ENCODE assay signal across 7 cellular contexts in genomic region chr19:40424637-40425449, GRCh38. TPM values are rescaled to one million over a fixed set of nuclear protein-coding genes. Genes with fewer than 3 reads are reported as not detected.
A peak's percentile ranks its signal among the peaks of the same experiment; 100 is the strongest.
DNase-seq lines count a peak whose midpoint lies in the region; ATAC-seq and TF ChIP-seq lines count a peak whose summit lies in the region.

No MANE protein-coding gene starts in this region.

- H3K27ac ChIP-seq in Panc1 (ENCODE audit: low read length), result peak overlapping the region; percentile 94
- H3K27ac ChIP-seq in ectodermal cell (ENCODE audit: insufficient read depth, low read depth, low read length, poor library complexity, severe bottlenecking), result peak overlapping the region; percentile 95
- H3K27ac ChIP-seq in mucosa of rectum (ENCODE audit: low read depth in 2 of 2, low read length in 2 of 2), result peak overlapping the region; percentile 95 to 98

- H3K27me3 ChIP-seq in Panc1 (ENCODE audit: control insufficient read depth, insufficient read depth, low read length) (no peaks in the 10 kb centered on the region), ectodermal cell (ENCODE audit: control insufficient read depth, insufficient read depth, low read length, poor library complexity, severe bottlenecking) (no peaks in the 10 kb centered on the region), mucosa of rectum (ENCODE audit: control insufficient read depth in 2 of 2, insufficient read depth in 2 of 2, low read length in 2 of 2) (no peaks in the 10 kb centered on the region)

- H3K9me3 ChIP-seq in Panc1 (ENCODE audit: control insufficient read depth, insufficient read depth, low read depth, low read length), result no peaks in the 10 kb centered on the region
- no peaks in the 10 kb centered on the region for H3K9me3 ChIP-seq in ectodermal cell (ENCODE audit: control insufficient read depth, low read length)
- H3K9me3 ChIP-seq in mucosa of rectum (ENCODE audit: control insufficient read depth in 2 of 2, low read length in 2 of 2), result no peaks in the 10 kb centered on the region

- peak overlapping the region; percentile 79 to 88 for H3K9ac ChIP-seq in mucosa of rectum (ENCODE audit: low read depth in 1 of 2, low read length in 2 of 2)

- H3K36me3 ChIP-seq in Panc1 (ENCODE audit: control insufficient read depth, insufficient read depth, low read length), result peaks cover 4% of the 10 kb centered on the region; the same call in 1 of the 2 replicates
- H3K36me3 ChIP-seq in ectodermal cell (ENCODE audit: control insufficient read depth, insufficient read depth, low read length), result no peaks in the 10 kb centered on the region
- peaks cover 8 to 12% of the 10 kb centered on the region in 2 donors for H3K36me3 ChIP-seq in mucosa of rectum (ENCODE audit: control insufficient read depth in 2 of 2, insufficient read depth in 2 of 2, low read length in 2 of 2)

- POLR2A ChIA-PET in Panc1 (lab: Charles Lee), result no interaction called here

- no TSS peak for BruUV-seq in Panc1 (replicated peaks; lab: Mats Ljungman, UMichigan)

- no peak for DNase-seq in Panc1 (ENCODE audit: low read depth, low spot score)
- DNase-seq in DMS79 treated with DMSO at 0.1 percent for 48 hours (lab: John Stamatoyannopoulos, UW), result no peak
- DNase-seq in NCI-H526 (lab: John Stamatoyannopoulos, UW), result no peak

- in situ Hi-C loops in Panc1 (cut with HindIII; ENCODE audit: low pct_unique_long_range_greater_than_20kb, low sequenced_read_pairs), result no loop called here

- 2% methylated on average over 28 of the region's 28 CpGs for WGBS in ectodermal cell, 2 experiments

- intact Hi-C loops in Panc1 (cut with micrococcal nuclease; ENCODE audit: unreplicated experiment), result no loop called here

- peaks cover 24% of the 10 kb centered on the region for H3K4me1 ChIP-seq in Panc1 (ENCODE audit: control insufficient read depth, insufficient read depth, low read length)
- peaks cover 13% of the 10 kb centered on the region for H3K4me1 ChIP-seq in ectodermal cell (ENCODE audit: control insufficient read depth, insufficient read depth, low read length)
- H3K4me1 ChIP-seq in mucosa of rectum (ENCODE audit: control insufficient read depth in 2 of 2, insufficient read depth in 2 of 2, low read length in 2 of 2), result peaks cover 15 to 22% of the 10 kb centered on the region in 2 donors

- CTCF ChIA-PET in Panc1 (lab: Charles Lee), result no interaction called here

- ATAC-seq in GM19351 (IDR thresholded peaks at IDR 0.05; ENCODE audit: unreplicated experiment), result peak; percentile 6
- ATAC-seq in Panc1, result no peak
- no peak for ATAC-seq in HG02610 (IDR thresholded peaks at IDR 0.05; ENCODE audit: unreplicated experiment)

- H3K4me3 ChIP-seq in Panc1 (ENCODE audit: low read depth in 2 of 2, low read length in 2 of 2) (peak overlapping the region; percentile 85 to 93), ectodermal cell (ENCODE audit: insufficient read depth, low read depth, low read length) (peak overlapping the region; percentile 67), mucosa of rectum (ENCODE audit: low read length in 2 of 2) (peak overlapping the region; percentile 65 to 95)

- no peak; the same call in 1 of the 2 replicates for TF ChIP-seq CTCF in Panc1 (IDR thresholded peaks at IDR 0.05)

RNA-seq across cellular contexts. Expression of gene SERTAD1, which starts 0.9 kb away (rescaled TPM):
- 13.4 TPM for total RNA-seq in Panc1 (2021; ENCODE audit: unreplicated experiment)
- polyA plus RNA-seq in Panc1 (2012; ENCODE audit: insufficient read length), result 13.7 TPM
- 5.3 TPM for polyA plus RNA-seq in ectodermal cell (2013, experiment 1 of 4)
- 4.8 TPM for polyA plus RNA-seq in ectodermal cell (2013, experiment 2 of 4)
- 5.5 TPM for polyA plus RNA-seq in ectodermal cell (2013, experiment 3 of 4)
- polyA plus RNA-seq in ectodermal cell (2013, experiment 4 of 4), result 4.9 TPM

RNA-seq across cellular contexts. Expression of gene PRX, which starts 11.7 kb away (rescaled TPM):
- total RNA-seq in Panc1 (2021; ENCODE audit: unreplicated experiment), result 3.4 TPM
- 4.0 TPM for polyA plus RNA-seq in Panc1 (2012; ENCODE audit: insufficient read length)
- 6.3 TPM for polyA plus RNA-seq in ectodermal cell (2013, experiment 1 of 4)
- 5.5 TPM for polyA plus RNA-seq in ectodermal cell (2013, experiment 2 of 4)
- 5.7 TPM for polyA plus RNA-seq in ectodermal cell (2013, experiment 3 of 4)
- 5.8 TPM for polyA plus RNA-seq in ectodermal cell (2013, experiment 4 of 4)

RNA-seq across cellular contexts. Expression of gene SERTAD3, which starts 19.3 kb away (rescaled TPM):
- total RNA-seq in Panc1 (2021; ENCODE audit: unreplicated experiment), result 35.7 TPM
- polyA plus RNA-seq in Panc1 (2012; ENCODE audit: insufficient read length), result 39.6 TPM
- 29.9 TPM for polyA plus RNA-seq in ectodermal cell (2013, experiment 1 of 4)
- 30.2 TPM for polyA plus RNA-seq in ectodermal cell (2013, experiment 2 of 4)
- polyA plus RNA-seq in ectodermal cell (2013, experiment 3 of 4), result 25.1 TPM
- 31.5 TPM for polyA plus RNA-seq in ectodermal cell (2013, experiment 4 of 4)

RNA-seq across cellular contexts. Expression of gene HIPK4, which starts 34.9 kb away (rescaled TPM):
- 0.13 TPM for total RNA-seq in Panc1 (2021; ENCODE audit: unreplicated experiment)
- polyA plus RNA-seq in Panc1 (2012; ENCODE audit: insufficient read length), result 0.15 TPM
- polyA plus RNA-seq in ectodermal cell (2013, experiment 1 of 4), result 0.31 TPM
- polyA plus RNA-seq in ectodermal cell (2013, experiment 2 of 4), result 0.25 TPM
- polyA plus RNA-seq in ectodermal cell (2013, experiment 3 of 4), result 0.32 TPM
- 0.16 TPM for polyA plus RNA-seq in ectodermal cell (2013, experiment 4 of 4)

RNA-seq across cellular contexts. Expression of gene BLVRB, which starts 40.7 kb away (rescaled TPM):
- total RNA-seq in Panc1 (2021; ENCODE audit: unreplicated experiment), result 45.6 TPM
- 105 TPM for polyA plus RNA-seq in Panc1 (2012; ENCODE audit: insufficient read length)
- polyA plus RNA-seq in ectodermal cell (2013, experiment 1 of 4), result 22.4 TPM
- 24.3 TPM for polyA plus RNA-seq in ectodermal cell (2013, experiment 2 of 4)
- 21.1 TPM for polyA plus RNA-seq in ectodermal cell (2013, experiment 3 of 4)
- 20.8 TPM for polyA plus RNA-seq in ectodermal cell (2013, experiment 4 of 4)
